ENCODE assay signal across 20 cellular contexts in the genomic region with DNA sequence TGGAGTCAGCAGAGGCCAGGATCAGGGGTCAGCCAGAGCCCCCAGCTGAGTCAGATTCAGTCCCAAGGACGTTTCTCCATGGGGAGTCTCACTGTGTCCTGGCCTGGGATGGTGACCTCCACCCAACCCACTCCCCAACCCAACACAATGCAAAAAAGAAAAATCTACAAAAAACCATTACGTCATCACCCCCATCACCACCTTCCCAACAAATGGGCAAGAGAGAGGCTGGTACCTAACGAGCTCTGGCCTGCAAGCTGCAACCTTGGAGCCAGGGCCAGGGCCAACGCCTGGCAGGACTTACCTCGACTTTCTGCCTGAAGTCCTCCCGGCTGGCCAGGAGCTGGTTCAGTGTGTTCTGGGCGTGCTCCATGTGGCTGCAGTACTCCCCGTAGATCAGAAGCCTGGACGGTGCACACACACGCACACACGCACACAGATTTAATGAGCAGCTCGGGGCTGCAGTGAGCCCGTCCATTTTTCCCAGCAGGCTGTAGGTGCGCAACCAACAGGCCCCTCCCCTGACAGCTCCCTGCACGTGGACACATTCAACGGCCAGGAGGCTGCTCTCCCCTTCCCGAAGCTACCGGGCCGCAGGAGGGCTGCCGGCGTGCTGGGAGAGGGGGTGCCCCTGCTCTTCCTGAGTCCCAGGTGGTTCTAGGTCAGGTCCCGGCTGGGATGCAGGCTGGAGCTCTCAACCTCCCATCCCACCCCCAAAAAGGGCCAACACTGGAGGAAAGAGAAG.
"Had no signal": no experiment of that assay in that cellular context is flagged by ENCODE, and none has a peak within 500 bp of the region (broad histone marks: within the 10 kb centered on the region; RNA-seq: fewer than 3 reads in every experiment).

No MANE protein-coding gene starts in this region.

- H3K36me3 Mint-ChIP-seq: naive thymus-derived CD8-positive, alpha-beta T cell had no signal

- H3K4me3 Mint-ChIP-seq: effector memory CD8-positive, alpha-beta T cell; naive thymus-derived CD8-positive, alpha-beta T cell; nephron progenitor cell; stimulated activated naive CD8-positive, alpha-beta T cell treated with anti-CD3 and anti-CD28 coated beads, Interleukin-15, amount 100 ng/mL, for 72 hours had no signal

- H3K27ac ChIP-seq: lower lobe of right lung, pancreas, suprapubic skin, thyroid gland, vagina had no signal

- H3K9me3 ChIP-seq: lower lobe of right lung, pancreas, suprapubic skin, thyroid gland, vagina had no signal

- H3K4me1 ChIP-seq: pancreas had no signal

- H3K4me3 ChIP-seq: lower lobe of right lung, pancreas, suprapubic skin, thyroid gland, vagina had no signal

- H3K27ac Mint-ChIP-seq: nephron progenitor cell had no signal

- H3K27me3 ChIP-seq: pancreas, suprapubic skin, thyroid gland, vagina had no signal

- H3K36me3 ChIP-seq: thyroid gland, vagina had no signal

- DNase-seq: cortex of kidney; effector memory CD8-positive, alpha-beta T cell; hypothalamus; left ventricle myocardium superior; lower lobe of right lung; naive thymus-derived CD8-positive, alpha-beta T cell; nephron progenitor cell; occipital lobe; pancreas; stimulated activated CD4-positive, alpha-beta T cell treated with anti-CD3 and anti-CD28 coated beads, Interleukin-2, amount 100 ng/mL, for 24 hours; stimulated activated CD4-positive, alpha-beta T cell treated with anti-CD3 and anti-CD28 coated beads, Interleukin-4, amount 100 ng/mL, for 24 hours; stimulated activated naive CD4-positive, alpha-beta T cell; stimulated activated naive CD8-positive, alpha-beta T cell treated with anti-CD3 and anti-CD28 coated beads, Interleukin-15, amount 100 ng/mL, for 72 hours; thyroid gland; trophoblast cell had no signal

- H3K9me3 Mint-ChIP-seq: effector memory CD8-positive, alpha-beta T cell; naive thymus-derived CD8-positive, alpha-beta T cell; nephron progenitor cell; stimulated activated naive CD8-positive, alpha-beta T cell treated with anti-CD3 and anti-CD28 coated beads, Interleukin-15, amount 100 ng/mL, for 72 hours had no signal

- H3K27me3 Mint-ChIP-seq: effector memory CD8-positive, alpha-beta T cell; naive thymus-derived CD8-positive, alpha-beta T cell had no signal

- FAIRE-seq: frontal cortex, keratinocyte, pancreas had no signal

- ATAC-seq: effector memory CD8-positive, alpha-beta T cell; left ventricle myocardium superior; lower lobe of right lung; naive thymus-derived CD8-positive, alpha-beta T cell; pancreas; sciatic nerve; stimulated activated naive CD8-positive, alpha-beta T cell treated with anti-CD3 and anti-CD28 coated beads, Interleukin-15, amount 100 ng/mL, for 72 hours had no signal
